1 cellular context compared by ENCODE assay signal in genomic region chr1:204400893-204401510, GRCh38.
TF ChIP-seq lines count a peak whose summit lies in the region.

No MANE protein-coding gene starts in this region.

TF ChIP-seq in K562, 482 proteins besides CTCF, POLR2A, EP300 and RAD21 (continued from another document and continues in another):
- peak; percentile 98 for TF ChIP-seq SMAD4 (CRISPR knock-in tag; conservative IDR thresholded peaks at IDR 0.05)
- no peak for TF ChIP-seq ZSCAN32 (CRISPR knock-in tag; IDR thresholded peaks at IDR 0.05)
- TF ChIP-seq SMARCA4 (IDR thresholded peaks at IDR 0.05), result peak; percentile 86
- TF ChIP-seq CBFA2T3 (IDR thresholded peaks at IDR 0.05), result peak; percentile 71
- TF ChIP-seq POLR3G (IDR thresholded peaks at IDR 0.05; ENCODE audit: extremely low read depth, insufficient read length, insufficient replicate concordance), result no peak
- no peak for TF ChIP-seq TBP (optimal IDR thresholded peaks at IDR 0.05; ENCODE audit: low read depth, low read length)
- TF ChIP-seq NRF1 (conservative IDR thresholded peaks at IDR 0.05 in 1 of 2, IDR thresholded peaks at IDR 0.05 in 1 of 2), result peak in 1 of 2 experiments; percentile 23; a peak in 1 of 4 replicates
- TF ChIP-seq SMARCE1 (IDR thresholded peaks at IDR 0.05), result peak; percentile 61; the same call in 1 of the 2 replicates
- peak; percentile 41; the same call in 1 of the 2 replicates for TF ChIP-seq MTA1 (IDR thresholded peaks at IDR 0.05; ENCODE audit: borderline replicate concordance)
- peak; percentile 74; the same call in 1 of the 2 replicates for TF ChIP-seq ZNF316 (IDR thresholded peaks at IDR 0.05)
- TF ChIP-seq IRF1 (CRISPR knock-in tag; IDR thresholded peaks at IDR 0.05; ENCODE audit: borderline replicate concordance), result no peak
- TF ChIP-seq MLLT1 (IDR thresholded peaks at IDR 0.05), result no peak
- TF ChIP-seq HNRNPLL (IDR thresholded peaks at IDR 0.05; ENCODE audit: low read depth, low read length, poor library complexity, severe bottlenecking), result peak; percentile 26
- 0 out of 2 replicates have a peak, but pooled peaks have one; percentile 15 for TF ChIP-seq ZBTB40 (IDR thresholded peaks at IDR 0.05)
- TF ChIP-seq ZBTB40 (CRISPR knock-in tag; IDR thresholded peaks at IDR 0.05), result no peak
- peak; percentile 72; the same call in 1 of the 2 replicates for TF ChIP-seq ATF3 (IDR thresholded peaks at IDR 0.05)
- no peak for TF ChIP-seq ATF3 (CRISPR knock-in tag; conservative IDR thresholded peaks at IDR 0.05)
- TF ChIP-seq PBX2 (CRISPR knock-in tag; IDR thresholded peaks at IDR 0.05; ENCODE audit: low read depth), result no peak
- TF ChIP-seq PBX2 (tag; conservative IDR thresholded peaks at IDR 0.05; ENCODE audit: low read depth), result no peak
- TF ChIP-seq CBX2 (IDR thresholded peaks at IDR 0.05; ENCODE audit: insufficient read depth, low read length, poor library complexity, severe bottlenecking), result no peak
- no peak for TF ChIP-seq ZNF77 (CRISPR knock-in tag; IDR thresholded peaks at IDR 0.05)
- TF ChIP-seq NEUROD1 (IDR thresholded peaks at IDR 0.05; ENCODE audit: borderline replicate concordance, low read depth, low read length, partially characterized antibody), result no peak
- peak; percentile 68 for TF ChIP-seq EP400 (IDR thresholded peaks at IDR 0.05)
- TF ChIP-seq TOE1 (IDR thresholded peaks at IDR 0.05; ENCODE audit: borderline replicate concordance), result peak; percentile 46; the same call in 1 of the 2 replicates
- TF ChIP-seq TOE1 (CRISPR knock-in tag; IDR thresholded peaks at IDR 0.05; ENCODE audit: borderline replicate concordance, low read depth), result no peak
- no peak for TF ChIP-seq ZNF3 (CRISPR knock-in tag; IDR thresholded peaks at IDR 0.05)
- no peak for TF ChIP-seq BDP1 (IDR thresholded peaks at IDR 0.05; ENCODE audit: insufficient read depth, insufficient read length)
- peak; percentile 33 for TF ChIP-seq PRDM10 (IDR thresholded peaks at IDR 0.05; ENCODE audit: partially characterized antibody)
- no peak for TF ChIP-seq HDGF (IDR thresholded peaks at IDR 0.05)
- peak; percentile 61 for TF ChIP-seq POLR2H (tag; IDR thresholded peaks at IDR 0.05; ENCODE audit: low read depth)
- no peak for TF ChIP-seq TAF9B (IDR thresholded peaks at IDR 0.05; ENCODE audit: partially characterized antibody)
- peak; percentile 59 for TF ChIP-seq CXXC5 (CRISPR knock-in tag; IDR thresholded peaks at IDR 0.05)
- TF ChIP-seq TEAD4 (IDR thresholded peaks at IDR 0.05; ENCODE audit: low read length), result peak; percentile 82
- no peak for TF ChIP-seq TEAD4 (CRISPR knock-in tag; IDR thresholded peaks at IDR 0.05; ENCODE audit: borderline replicate concordance)
- TF ChIP-seq BACH1 (tag; IDR thresholded peaks at IDR 0.05), result 0 out of 2 replicates have a peak, but pooled peaks have one; percentile 30
- peak; percentile 86 for TF ChIP-seq PKNOX1 (IDR thresholded peaks at IDR 0.05)
- no peak; the same call in 1 of the 2 replicates for TF ChIP-seq DMBX1 (CRISPR knock-in tag; IDR thresholded peaks at IDR 0.05; ENCODE audit: borderline replicate concordance)
- TF ChIP-seq MAFK (IDR thresholded peaks at IDR 0.05; ENCODE audit: low read length), result 0 out of 2 replicates have a peak, but pooled peaks have one; percentile 37
- TF ChIP-seq POLR2AphosphoS5 (IDR thresholded peaks at IDR 0.05; ENCODE audit: control insufficient read depth, insufficient read depth, low read depth, low read length), result peak; percentile 40; the same call in 1 of the 2 replicates
- TF ChIP-seq ZBTB2 (IDR thresholded peaks at IDR 0.05), result no peak
- TF ChIP-seq NCOR1 (IDR thresholded peaks at IDR 0.05), result peak; percentile 80
- peak; percentile 91 for TF ChIP-seq ARID1B (IDR thresholded peaks at IDR 0.05)
